ENCODE assay signal across 11 cellular contexts in the genomic region with DNA sequence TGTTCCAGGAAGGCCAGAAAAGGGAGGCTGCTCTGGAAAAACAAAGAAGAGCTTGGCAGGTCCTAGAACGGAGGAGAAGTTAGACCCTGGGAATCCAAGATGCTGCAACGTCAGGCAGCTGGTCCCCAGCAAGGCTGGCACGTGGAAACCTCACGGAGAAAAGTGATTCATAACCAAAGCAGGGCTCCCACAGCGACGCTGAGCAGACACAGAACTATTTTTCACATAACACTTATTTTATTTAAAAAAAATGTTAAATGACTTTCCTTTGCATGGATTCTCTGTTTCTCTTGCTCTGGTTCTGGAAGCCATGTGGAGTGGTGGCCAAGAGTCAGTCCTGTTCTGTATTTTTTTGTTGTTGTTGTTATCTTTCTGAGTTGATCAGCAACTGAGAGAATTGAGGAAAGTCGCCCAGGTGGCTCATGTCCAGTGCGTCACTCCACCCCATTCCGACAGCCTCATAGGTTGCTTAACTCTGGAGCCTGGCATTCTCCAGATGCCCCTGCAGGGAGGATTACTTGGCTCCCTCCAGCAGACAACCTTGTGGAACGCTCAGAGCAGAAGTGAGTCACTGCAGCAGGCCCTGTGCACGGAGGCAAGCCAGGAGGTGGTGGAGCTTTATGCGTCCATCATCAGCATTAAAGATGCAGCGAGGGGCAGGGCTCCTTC.
DNase-seq lines count a peak whose midpoint lies in the region; ATAC-seq and TF ChIP-seq lines count a peak whose summit lies in the region.
"Had no signal": no experiment of that assay in that cellular context is flagged by ENCODE, and none has a peak within 500 bp of the region (broad histone marks: within the 10 kb centered on the region; RNA-seq: fewer than 3 reads in every experiment).

No MANE protein-coding gene starts in this region.

- no peak overlapping the region for H3K27ac Mint-ChIP-seq in natural killer cell
- H3K27ac Mint-ChIP-seq in natural killer cell treated with Interleukin-12 subunit alpha and Interleukin-12 subunit beta and Interleukin-15 and Interleukin-18, amount 100 ng/mL, for 72 hours, result no peak overlapping the region
- H3K27ac Mint-ChIP-seq: CD4-positive, CD25-positive, alpha-beta regulatory T cell had no signal

- H3K4me1 Mint-ChIP-seq in natural killer cell, result peaks cover 31 to 38% of the 10 kb centered on the region in 2 donors
- peaks cover 26 to 28% of the 10 kb centered on the region in 2 donors for H3K4me1 Mint-ChIP-seq in natural killer cell treated with Interleukin-12 subunit alpha and Interleukin-12 subunit beta and Interleukin-15 and Interleukin-18, amount 100 ng/mL, for 72 hours (ENCODE audit: low read depth in 2 of 2)

- intact Hi-C loops in natural killer cell (cut with micrococcal nuclease) (no loop called here), breast epithelium (cut with DNase I; ENCODE audit: low total_unique reads) (no loop called here)

- peak overlapping the region; percentile 68 to 78 for H3K27ac ChIP-seq in breast epithelium

- no peak for ATAC-seq in natural killer cell
- no peak for ATAC-seq in natural killer cell treated with Interleukin-12 subunit alpha and Interleukin-12 subunit beta and Interleukin-15 and Interleukin-18, amount 100 ng/mL, for 72 hours
- ATAC-seq in HG02970 (IDR thresholded peaks at IDR 0.05; ENCODE audit: low FRiP score, unreplicated experiment), result no peak

- H3K27me3 Mint-ChIP-seq in natural killer cell (ENCODE audit: low read depth in 2 of 2), result peaks cover 0 to 4% of the 10 kb centered on the region in 2 donors
- H3K27me3 Mint-ChIP-seq in natural killer cell treated with Interleukin-12 subunit alpha and Interleukin-12 subunit beta and Interleukin-15 and Interleukin-18, amount 100 ng/mL, for 72 hours, result peaks cover 0 to 4% of the 10 kb centered on the region in 2 donors

- no peaks in the 10 kb centered on the region for H3K9me3 ChIP-seq in breast epithelium

- H3K36me3 Mint-ChIP-seq in natural killer cell, result no peaks in the 10 kb centered on the region
- no peaks in the 10 kb centered on the region for H3K36me3 Mint-ChIP-seq in natural killer cell treated with Interleukin-12 subunit alpha and Interleukin-12 subunit beta and Interleukin-15 and Interleukin-18, amount 100 ng/mL, for 72 hours
- H3K36me3 Mint-ChIP-seq: CD4-positive, CD25-positive, alpha-beta regulatory T cell had no signal

- TF ChIP-seq CTCF in natural killer cell (IDR thresholded peaks at IDR 0.05) (no peak), breast epithelium (IDR thresholded peaks at IDR 0.05) (no peak)

- H3K4me3 Mint-ChIP-seq in natural killer cell, result peak overlapping the region; percentile 21
- H3K4me3 Mint-ChIP-seq in natural killer cell treated with Interleukin-12 subunit alpha and Interleukin-12 subunit beta and Interleukin-15 and Interleukin-18, amount 100 ng/mL, for 72 hours, result no peak overlapping the region
- H3K4me3 Mint-ChIP-seq: CD4-positive, CD25-positive, alpha-beta regulatory T cell had no signal

- no peak for DNase-seq in natural killer cell
- DNase-seq in natural killer cell treated with Interleukin-12 subunit alpha and Interleukin-12 subunit beta and Interleukin-15 and Interleukin-18, amount 100 ng/mL, for 72 hours (ENCODE audit: low spot score), result no peak
- peak; percentile 61 to 78 for DNase-seq in breast epithelium (ENCODE audit: low spot score in 2 of 2)
- DNase-seq in kidney tubule cell (ENCODE audit: low spot score), result peak; percentile 47
- no peak for DNase-seq in KG1 (lab: John Stamatoyannopoulos, UW)
- no peak for DNase-seq in NCI-H345 treated with DMSO at 0.1 percent for 48 hours (lab: John Stamatoyannopoulos, UW; ENCODE audit: unreplicated experiment)
- DNase-seq in stimulated activated CD4-positive, alpha-beta T cell treated with anti-CD3 and anti-CD28 coated beads, Interleukin-12 subunit alpha, Interleukin-12 subunit beta, amount 100 ng/mL, for 4 hours, result no peak
- DNase-seq: CD4-positive, CD25-positive, alpha-beta regulatory T cell; NCI-H146; SIG-M5 had no signal

- no peaks in the 10 kb centered on the region for H3K9me3 Mint-ChIP-seq in natural killer cell
- no peaks in the 10 kb centered on the region for H3K9me3 Mint-ChIP-seq in natural killer cell treated with Interleukin-12 subunit alpha and Interleukin-12 subunit beta and Interleukin-15 and Interleukin-18, amount 100 ng/mL, for 72 hours

- no peaks in the 10 kb centered on the region for H3K4me1 ChIP-seq in breast epithelium

- no peak for TF ChIP-seq POLR2A in breast epithelium (IDR thresholded peaks at IDR 0.05)

- no peak overlapping the region for H3K4me3 ChIP-seq in breast epithelium

- H3K36me3 ChIP-seq in breast epithelium, result no peaks in the 10 kb centered on the region

- no peaks in the 10 kb centered on the region for H3K27me3 ChIP-seq in breast epithelium

Comparison
In these comparisons a context has a peak if more than half of its experiments do, and no peak if none do; other contexts are left out.
1. DNase-seq: peak in breast epithelium (2 of 2) and kidney tubule cell (single experiment); none in natural killer cell (single experiment), natural killer cell treated with Interleukin-12 subunit alpha and Interleukin-12 subunit beta and Interleukin-15 and Interleukin-18, amount 100 ng/mL, for 72 hours (single experiment), KG1 (single experiment), NCI-H345 treated with DMSO at 0.1 percent for 48 hours (single experiment) and stimulated activated CD4-positive, alpha-beta T cell treated with anti-CD3 and anti-CD28 coated beads, Interleukin-12 subunit alpha, Interleukin-12 subunit beta, amount 100 ng/mL, for 4 hours (single experiment).